Comparison of ENCODE assay signal across 22 cellular contexts in genomic region chr7:154864531-154864908, GRCh38.
A peak's percentile ranks its signal among the peaks of the same experiment; 100 is the strongest.
DNase-seq lines count a peak whose midpoint lies in the region; ATAC-seq lines count a peak whose summit lies in the region.
"Had no signal": no experiment of that assay in that cellular context is flagged by ENCODE, and none has a peak within 500 bp of the region (broad histone marks: within the 10 kb centered on the region; RNA-seq: fewer than 3 reads in every experiment).

No MANE protein-coding gene starts in this region.

- DNase-seq in kidney tubule cell (ENCODE audit: low spot score) (peak; percentile 22), HCEC 1CT (no peak), SHP77 (lab: John Stamatoyannopoulos, UW) (no peak)
- DNase-seq: AML-193; CD4-positive, alpha-beta T cell; GOT3; MM.1S; NCI-H1048; NCI-H1417 treated with DMSO at 0.1 percent for 48 hours; NCI-H1694 treated with DMSO at 0.1 percent for 48 hours; NCI-H2081 treated with DMSO at 0.1 percent for 48 hours; NCI-H2171; NCI-H226; NCI-H510A; NCI-H69; SIG-M5 had no signal

- peak; percentile 29 for ATAC-seq in GM19043 (IDR thresholded peaks at IDR 0.05; ENCODE audit: low read depth, unreplicated experiment)
- peak; percentile 54 for ATAC-seq in HG03354 (IDR thresholded peaks at IDR 0.05; ENCODE audit: poor library complexity, severe bottlenecking, unreplicated experiment)
- no peak for ATAC-seq in HG03342 (IDR thresholded peaks at IDR 0.05; ENCODE audit: unreplicated experiment)
- no peak for ATAC-seq in HG02588 (IDR thresholded peaks at IDR 0.05; ENCODE audit: unreplicated experiment)
- ATAC-seq: A549, HCT116 had no signal

Comparison
In these comparisons a context has a peak if more than half of its experiments do, and no peak if none do; other contexts are left out.
1. ATAC-seq: peak in GM19043 (single experiment) and HG03354 (single experiment); none in HG03342 (single experiment) and HG02588 (single experiment).